In genomic region chr2:107801498-107801897, GRCh38 we compare ENCODE assay signal across 24 cellular contexts. TPM values are rescaled to one million over a fixed set of nuclear protein-coding genes. Genes with fewer than 3 reads are reported as not detected.
A peak's percentile ranks its signal among the peaks of the same experiment; 100 is the strongest.
DNase-seq lines count a peak whose midpoint lies in the region; ATAC-seq and TF ChIP-seq lines count a peak whose summit lies in the region.
"Had no signal": no experiment of that assay in that cellular context is flagged by ENCODE, and none has a peak within 500 bp of the region (broad histone marks: within the 10 kb centered on the region; RNA-seq: fewer than 3 reads in every experiment).

No MANE protein-coding gene starts in this region.

- no peaks in the 10 kb centered on the region for H3K27me3 ChIP-seq in mammary epithelial cell (ENCODE audit: insufficient read depth, low read length)
- H3K27me3 ChIP-seq: neural progenitor cell had no signal

- CTCF ChIA-PET in mammary epithelial cell (lab: Charles Lee; ENCODE audit: low non-redundant PET), result no interaction called here

- H3K9me3 Mint-ChIP-seq in natural killer cell treated with Interleukin-12 subunit alpha and Interleukin-12 subunit beta and Interleukin-15 and Interleukin-18, amount 100 ng/mL, for 72 hours, result no peaks in the 10 kb centered on the region
- H3K9me3 Mint-ChIP-seq: neural progenitor cell had no signal

- no peak overlapping the region for H3K27ac ChIP-seq in mammary epithelial cell (ENCODE audit: insufficient read depth, low read depth, low read length)
- H3K27ac ChIP-seq: left ventricle myocardium inferior, neural progenitor cell, prostate gland, thoracic aorta had no signal

- H2AFZ ChIP-seq in mammary epithelial cell (ENCODE audit: low read depth, low read length), result no peak overlapping the region
- H2AFZ ChIP-seq: neural progenitor cell had no signal

- no peaks in the 10 kb centered on the region for H3K79me2 ChIP-seq in mammary epithelial cell (ENCODE audit: insufficient read depth, low read length)

- no peaks in the 10 kb centered on the region for H3K27me3 Mint-ChIP-seq in natural killer cell treated with Interleukin-12 subunit alpha and Interleukin-12 subunit beta and Interleukin-15 and Interleukin-18, amount 100 ng/mL, for 72 hours
- H3K27me3 Mint-ChIP-seq: activated CD8-positive, alpha-beta memory T cell treated with anti-CD3 and anti-CD28 coated beads, Interleukin-2, amount 10 ng/mL, durations not matched to agents 7 days and 5 days; stimulated activated memory B cell treated with anti-CD40 and anti-IgM and Interleukin-4, amounts not matched to agents 10 μg/mL and 1 μg/mL and 100 μg/mL, for 72 hours had no signal

- dilution Hi-C loops in mammary epithelial cell (cut with HindIII; ENCODE audit: low sequenced_read_pairs), result no loop called here

- no peak overlapping the region for H3K4me3 ChIP-seq in epithelial cell of esophagus (ENCODE audit: low read length)
- H3K4me3 ChIP-seq in mammary epithelial cell (replicated peaks in 1 of 3; ENCODE audit: insufficient read depth in 1 of 3, low read depth in 2 of 3, low read length in 3 of 3), result no peak overlapping the region
- H3K4me3 ChIP-seq: K562, left ventricle myocardium inferior, neural progenitor cell, prostate gland, thoracic aorta had no signal

- intact Hi-C loops in mammary epithelial cell (cut with micrococcal nuclease), result no loop called here

- DNase-seq in DMS153 (lab: John Stamatoyannopoulos, UW) (peak; percentile 49), M059J (ENCODE audit: low read depth) (peak; percentile 14), NCI-H510A (lab: John Stamatoyannopoulos, UW) (peak; percentile 45), epithelial cell of esophagus (ENCODE audit: low read depth) (peak; percentile 38), mammary epithelial cell (no peak)
- no peak for DNase-seq in natural killer cell treated with Interleukin-12 subunit alpha and Interleukin-12 subunit beta and Interleukin-15 and Interleukin-18, amount 100 ng/mL, for 72 hours (ENCODE audit: low spot score)
- DNase-seq: activated CD4-positive, alpha-beta T cell treated with anti-CD3 and anti-CD28 coated beads for 4 hours; activated CD8-positive, alpha-beta memory T cell treated with anti-CD3 and anti-CD28 coated beads, Interleukin-2, amount 10 ng/mL, durations not matched to agents 7 days and 5 days; CD4-positive, CD25-positive, alpha-beta regulatory T cell; effector memory CD4-positive, alpha-beta T cell; H7; left ventricle myocardium inferior; MV-4-11; NCI-H446 treated with DMSO at 0.1 percent for 48 hours; stimulated activated CD4-positive, alpha-beta T cell treated with anti-CD3 and anti-CD28 coated beads, Interleukin-1b, Interleukin-23, amount 100 ng/mL, for 48 hours; SW 1271 had no signal

- H3K36me3 Mint-ChIP-seq in natural killer cell treated with Interleukin-12 subunit alpha and Interleukin-12 subunit beta and Interleukin-15 and Interleukin-18, amount 100 ng/mL, for 72 hours, result no peaks in the 10 kb centered on the region
- H3K36me3 Mint-ChIP-seq: activated CD8-positive, alpha-beta memory T cell treated with anti-CD3 and anti-CD28 coated beads, Interleukin-2, amount 10 ng/mL, durations not matched to agents 7 days and 5 days; activated naive CD8-positive, alpha-beta T cell; CD4-positive, CD25-positive, alpha-beta regulatory T cell; neural progenitor cell; stimulated activated memory B cell treated with anti-CD40 and anti-IgM and Interleukin-4, amounts not matched to agents 10 μg/mL and 1 μg/mL and 100 μg/mL, for 72 hours had no signal

- H3K4me2 ChIP-seq in mammary epithelial cell (ENCODE audit: insufficient read depth, low read depth, low read length), result no peak overlapping the region
- H3K4me2 ChIP-seq: neural progenitor cell had no signal

- no peaks in the 10 kb centered on the region for H3K4me1 Mint-ChIP-seq in natural killer cell treated with Interleukin-12 subunit alpha and Interleukin-12 subunit beta and Interleukin-15 and Interleukin-18, amount 100 ng/mL, for 72 hours (ENCODE audit: low read depth in 2 of 2)
- H3K4me1 Mint-ChIP-seq: activated CD8-positive, alpha-beta memory T cell treated with anti-CD3 and anti-CD28 coated beads, Interleukin-2, amount 10 ng/mL, durations not matched to agents 7 days and 5 days; CD4-positive, CD25-positive, alpha-beta regulatory T cell; stimulated activated memory B cell treated with anti-CD40 and anti-IgM and Interleukin-4, amounts not matched to agents 10 μg/mL and 1 μg/mL and 100 μg/mL, for 72 hours had no signal

- peaks cover 2% of the 10 kb centered on the region for H3K9me3 ChIP-seq in mammary epithelial cell (replicated peaks; ENCODE audit: insufficient read depth, low read length)
- H3K9me3 ChIP-seq: left ventricle myocardium inferior, prostate gland, thoracic aorta had no signal

- H3K4me1 ChIP-seq in mammary epithelial cell (ENCODE audit: insufficient read depth, low read length), result no peaks in the 10 kb centered on the region
- H3K4me1 ChIP-seq: neural progenitor cell, prostate gland had no signal

- no TSS peak for BruUV-seq in mammary epithelial cell (replicated peaks; lab: Mats Ljungman, UMichigan)

- no peak overlapping the region for H3K4me3 Mint-ChIP-seq in natural killer cell treated with Interleukin-12 subunit alpha and Interleukin-12 subunit beta and Interleukin-15 and Interleukin-18, amount 100 ng/mL, for 72 hours
- H3K4me3 Mint-ChIP-seq: activated CD8-positive, alpha-beta memory T cell treated with anti-CD3 and anti-CD28 coated beads, Interleukin-2, amount 10 ng/mL, durations not matched to agents 7 days and 5 days; activated naive CD8-positive, alpha-beta T cell; CD4-positive, CD25-positive, alpha-beta regulatory T cell; neural progenitor cell; stimulated activated memory B cell treated with anti-CD40 and anti-IgM and Interleukin-4, amounts not matched to agents 10 μg/mL and 1 μg/mL and 100 μg/mL, for 72 hours had no signal

- no peak for ATAC-seq in GM18909 (IDR thresholded peaks at IDR 0.05; ENCODE audit: poor library complexity, unreplicated experiment)
- ATAC-seq in natural killer cell treated with Interleukin-12 subunit alpha and Interleukin-12 subunit beta and Interleukin-15 and Interleukin-18, amount 100 ng/mL, for 72 hours, result no peak
- ATAC-seq: activated CD8-positive, alpha-beta memory T cell treated with anti-CD3 and anti-CD28 coated beads, Interleukin-2, amount 10 ng/mL, durations not matched to agents 7 days and 5 days; K562; stimulated activated memory B cell treated with anti-CD40 and anti-IgM and Interleukin-4, amounts not matched to agents 10 μg/mL and 1 μg/mL and 100 μg/mL, for 72 hours had no signal

- no peaks in the 10 kb centered on the region for H3K36me3 ChIP-seq in mammary epithelial cell (ENCODE audit: insufficient read depth, low read length)
- H3K36me3 ChIP-seq: left ventricle myocardium inferior, neural progenitor cell, prostate gland, thoracic aorta had no signal

- no peak for TF ChIP-seq CTCF in epithelial cell of esophagus (IDR thresholded peaks at IDR 0.05; ENCODE audit: insufficient read depth, low read depth, low read length, missing control alignments)
- no peak for TF ChIP-seq CTCF in mammary epithelial cell (conservative IDR thresholded peaks at IDR 0.05 in 1 of 2, IDR thresholded peaks at IDR 0.05 in 1 of 2; ENCODE audit: extremely low read depth in 1 of 2, insufficient read depth in 1 of 2, low read depth in 1 of 2, low read length in 2 of 2)

- no peaks in the 10 kb centered on the region for H4K20me1 ChIP-seq in mammary epithelial cell (ENCODE audit: insufficient read depth, low read length)

- no peak overlapping the region for H3K27ac Mint-ChIP-seq in natural killer cell treated with Interleukin-12 subunit alpha and Interleukin-12 subunit beta and Interleukin-15 and Interleukin-18, amount 100 ng/mL, for 72 hours
- H3K27ac Mint-ChIP-seq: activated CD8-positive, alpha-beta memory T cell treated with anti-CD3 and anti-CD28 coated beads, Interleukin-2, amount 10 ng/mL, durations not matched to agents 7 days and 5 days; activated naive CD8-positive, alpha-beta T cell; neural progenitor cell; stimulated activated memory B cell treated with anti-CD40 and anti-IgM and Interleukin-4, amounts not matched to agents 10 μg/mL and 1 μg/mL and 100 μg/mL, for 72 hours had no signal

- no peak overlapping the region for H3K9ac ChIP-seq in mammary epithelial cell (ENCODE audit: insufficient read depth, low read length)
- H3K9ac ChIP-seq: neural progenitor cell had no signal

- 29% methylated on average over 2 of the region's 2 CpGs for WGBS in mammary epithelial cell (ENCODE audit: low coverage, missing lambda C conversion rate)

- in situ Hi-C loops in mammary epithelial cell (cut with MboI; ENCODE audit: low sequenced_read_pairs in 2 of 2), result no loop called here

RNA-seq across cellular contexts. Expression of gene RGPD4, which starts 25.2 kb away (rescaled TPM):
- not detected in 2 replicates for total RNA-seq in M059J (2014; rRNA removed; shearing (Covaris generic))
- total RNA-seq in mammary epithelial cell, result under 1 TPM in 1 of 2 donors, not detected in 1; under 0.01 TPM
- not detected for polyA plus RNA-seq in mammary epithelial cell
- polyA minus RNA-seq in mammary epithelial cell, result not detected
- under 1 TPM in 1 of 2 donors, not detected in 1; 0.07 TPM for total RNA-seq in natural killer cell treated with Interleukin-12 subunit alpha and Interleukin-12 subunit beta and Interleukin-15 and Interleukin-18, amount 100 ng/mL, for 72 hours
- total RNA-seq: CD4-positive, CD25-positive, alpha-beta regulatory T cell; H7; left ventricle myocardium inferior; skeletal muscle tissue; thoracic aorta had no signal
- polyA plus RNA-seq: CD4-positive, CD25-positive, alpha-beta regulatory T cell; K562 had no signal

Comparison
In these comparisons a context has a peak if more than half of its experiments do, and no peak if none do; other contexts are left out.
1. DNase-seq: peak in DMS153 (single experiment), M059J (single experiment), NCI-H510A (single experiment) and epithelial cell of esophagus (single experiment); none in mammary epithelial cell (single experiment) and natural killer cell treated with Interleukin-12 subunit alpha and Interleukin-12 subunit beta and Interleukin-15 and Interleukin-18, amount 100 ng/mL, for 72 hours (single experiment).